Comparison of ENCODE assay signal across 9 cellular contexts in genomic region chr12:111758120-111758561, GRCh38. TPM values are rescaled to one million over a fixed set of nuclear protein-coding genes. Genes with fewer than 3 reads are reported as not detected.
DNase-seq lines count a peak whose midpoint lies in the region; ATAC-seq and TF ChIP-seq lines count a peak whose summit lies in the region.
"Had no signal": no experiment of that assay in that cellular context is flagged by ENCODE, and none has a peak within 500 bp of the region (broad histone marks: within the 10 kb centered on the region; RNA-seq: fewer than 3 reads in every experiment).

No MANE protein-coding gene starts in this region.

- H3K4me3 ChIP-seq in gastroesophageal sphincter: no peak overlapping the region
- H3K4me3 ChIP-seq in skin epidermis: peak overlapping the region in 1 of 7 experiments; percentile 16

- H3K4me1 ChIP-seq in gastroesophageal sphincter: peaks cover 0 to 18% (median 0%) of the 10 kb centered on the region in 3 donors

- 80 to 86% methylated on average over 3 to 4 of the region's 9 CpGs for WGBS in gastroesophageal sphincter (ENCODE audit: low coverage in 1 of 2), 2 donors

- no peak for TF ChIP-seq CTCF in gastroesophageal sphincter (IDR thresholded peaks at IDR 0.05)

- no peak for TF ChIP-seq POLR2A in gastroesophageal sphincter (IDR thresholded peaks at IDR 0.05)
- no peak for TF ChIP-seq POLR2A in erythroblast (IDR thresholded peaks at IDR 0.05; ENCODE audit: low read length)

- H3K27ac ChIP-seq in gastroesophageal sphincter (peak overlapping the region in 2 of 4 donors; percentile 6 to 36), skin epidermis (peak overlapping the region in 20 of 21 experiments; percentile 5 to 87 (median 78))

- no peaks in the 10 kb centered on the region for H3K27me3 ChIP-seq in gastroesophageal sphincter

- TF ChIP-seq EP300 in gastroesophageal sphincter (IDR thresholded peaks at IDR 0.05): no peak

- ATAC-seq in GM21576 (IDR thresholded peaks at IDR 0.05; ENCODE audit: unreplicated experiment) (peak; percentile 1), gastroesophageal sphincter (peak; percentile 13), HG03354 (IDR thresholded peaks at IDR 0.05; ENCODE audit: poor library complexity, severe bottlenecking, unreplicated experiment) (no peak)

- DNase-seq in RPMI8226 (peak; percentile 31), erythroblast (lab: John Stamatoyannopoulos, UW) (no peak), NCI-H1048 (lab: John Stamatoyannopoulos, UW) (no peak)
- no peak for DNase-seq in stimulated activated CD4-positive, alpha-beta T cell treated with anti-CD3 and anti-CD28 coated beads, Interleukin-2, amount 100 ng/mL, for 24 hours
- DNase-seq: NCI-H2081 had no signal

- H3K9me3 ChIP-seq in gastroesophageal sphincter: no peaks in the 10 kb centered on the region

- peaks cover 0 to 40% of the 10 kb centered on the region in 2 donors for H3K36me3 ChIP-seq in gastroesophageal sphincter

RNA-seq across cellular contexts. Expression of gene ALDH2, which starts 8.6 kb away (rescaled TPM):
- 100 to 1,000 TPM; 197 to 245 (median 209) TPM for total RNA-seq in gastroesophageal sphincter
